In the genomic region with DNA sequence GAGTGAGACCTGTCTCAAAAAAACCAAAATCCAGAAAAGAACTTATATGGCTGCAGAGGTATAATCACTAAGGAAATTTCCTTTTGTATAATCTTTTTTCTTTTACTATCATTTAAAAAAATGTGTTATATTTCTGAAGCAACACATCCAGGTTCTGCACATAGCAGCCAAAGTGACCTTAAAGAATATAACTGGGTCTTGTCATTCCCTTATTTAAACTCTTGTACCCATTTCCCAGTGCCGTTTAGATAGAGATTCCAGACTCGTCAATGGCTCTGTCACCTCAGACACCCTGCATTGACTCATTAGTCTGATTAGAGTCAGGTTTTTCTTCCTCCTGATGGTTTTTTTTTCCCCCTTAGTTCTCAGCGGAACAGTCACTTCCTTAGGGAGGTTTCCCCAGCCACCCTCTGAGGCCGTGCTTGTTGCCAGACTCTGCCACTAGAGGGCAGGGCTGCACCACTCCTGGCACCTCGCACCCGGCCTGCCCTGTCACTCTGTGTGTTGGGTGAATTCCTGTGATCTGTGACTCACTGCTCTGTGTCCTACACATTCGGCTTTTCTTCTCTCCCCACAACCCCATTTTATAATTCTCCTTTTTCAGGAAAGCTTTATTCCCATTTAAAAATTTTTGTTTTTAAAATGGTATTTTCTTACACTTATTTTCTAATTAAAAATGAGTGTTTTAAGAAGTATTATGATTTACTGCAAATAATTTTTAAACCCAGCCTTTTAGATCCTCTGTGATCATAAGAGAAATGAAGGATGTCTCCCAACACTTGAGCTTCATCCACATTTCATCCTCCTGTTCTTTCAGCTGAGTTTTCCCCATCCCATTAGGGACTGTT, we compare ENCODE assay signal across 8 cellular contexts. TPM values are rescaled to one million over a fixed set of nuclear protein-coding genes. Genes with fewer than 3 reads are reported as not detected.
A peak's percentile ranks its signal among the peaks of the same experiment; 100 is the strongest.
DNase-seq lines count a peak whose midpoint lies in the region; ATAC-seq and TF ChIP-seq lines count a peak whose summit lies in the region.

No MANE protein-coding gene starts in this region.

- H3K27me3 Mint-ChIP-seq in MCF 10A (ENCODE audit: insufficient read depth, unreplicated experiment) (no peaks in the 10 kb centered on the region), immature natural killer cell (ENCODE audit: low read depth in 3 of 3) (peaks cover 0 to 4% (median 3%) of the 10 kb centered on the region in 3 donors)

- BruUV-seq in MCF 10A (replicated peaks; lab: Mats Ljungman, UMichigan), result no TSS peak

- H3K4me3 Mint-ChIP-seq in MCF 10A (ENCODE audit: unreplicated experiment), result no peak overlapping the region
- no peak overlapping the region for H3K4me3 Mint-ChIP-seq in immature natural killer cell

- DNase-seq in NCI-H2171 treated with DMSO at 0.1 percent for 48 hours (lab: John Stamatoyannopoulos, UW) (peak; percentile 56), NCI-H2171 (lab: John Stamatoyannopoulos, UW) (no peak), NCI-H187 treated with DMSO at 0.1 percent for 48 hours (lab: John Stamatoyannopoulos, UW) (peak; percentile 67), MCF 10A (ENCODE audit: unreplicated experiment) (peak; percentile 91), immature natural killer cell (peak; percentile 70 to 77 (median 70))
- peak; percentile 81 to 92 for DNase-seq in stimulated activated CD4-positive, alpha-beta T cell treated with anti-CD3 and anti-CD28 coated beads, Interleukin-12 subunit alpha, Interleukin-12 subunit beta, amount 100 ng/mL, for 24 hours (ENCODE audit: low read depth in 2 of 2)

- peak; percentile 94 for ATAC-seq in HG02852 (IDR thresholded peaks at IDR 0.05; ENCODE audit: unreplicated experiment)

- H3K36me3 Mint-ChIP-seq in MCF 10A (ENCODE audit: insufficient read depth, unreplicated experiment) (peaks cover 74% of the 10 kb centered on the region), immature natural killer cell (peaks cover 18 to 50% (median 18%) of the 10 kb centered on the region in 3 donors)

- H3K4me1 Mint-ChIP-seq in MCF 10A (ENCODE audit: insufficient read depth, unreplicated experiment) (peaks cover 6% of the 10 kb centered on the region), immature natural killer cell (peaks cover 6 to 9% of the 10 kb centered on the region in 2 donors)

- CTCF ChIA-PET in MCF 10A (lab: Yijun Ruan, JAX), result interaction anchor here (0.6 to 3.7 kb wide), 34 partner anchors 9 to 778 kb away, joined by 3 to 33 read pairs (median 4); no protein-coding TSS in a partner anchor

- H3K9me3 Mint-ChIP-seq in MCF 10A (ENCODE audit: unreplicated experiment), result no peaks in the 10 kb centered on the region
- peaks cover 0 to 2% (median 0%) of the 10 kb centered on the region in 6 donors for H3K9me3 Mint-ChIP-seq in immature natural killer cell

- POLR2A ChIA-PET in MCF 10A (lab: Yijun Ruan, JAX), result interaction anchor here (0.6 to 3.4 kb wide), 5 partner anchors 17 to 449 kb away, joined by 3 to 13 read pairs (median 4); partner anchors contain the start of genes HTT and HTT-AS

- peak overlapping the region; percentile 23; the same call in 1 of the 2 replicates for H3K27ac ChIP-seq in VCaP

- intact Hi-C loops in MCF 10A (cut with micrococcal nuclease), result loop anchor here (1.0 to 5.0 kb wide), 3 partner anchors 30 to 374 kb away; no protein-coding TSS in a partner anchor

- H3K27ac Mint-ChIP-seq in MCF 10A (ENCODE audit: low read depth, unreplicated experiment) (peak overlapping the region; percentile 57), immature natural killer cell (peak overlapping the region in 4 of 6 donors; percentile 11 to 61 (median 50))

- TF ChIP-seq CTCF in VCaP (conservative IDR thresholded peaks at IDR 0.05), result peak; percentile 97
- peak; percentile 92 for TF ChIP-seq CTCF in MCF 10A (IDR thresholded peaks at IDR 0.05; ENCODE audit: unreplicated experiment)

RNA-seq across cellular contexts. Expression of gene HTT, which starts 32.1 kb away (rescaled TPM):
- 47.4 and 54.4 TPM in 2 replicates for total RNA-seq in MCF 10A (2022)
- 10 to 100 TPM in 1 of 3 donors, 1 to 10 TPM in 2; 5.3 to 16.9 (median 6.2) TPM for polyA plus RNA-seq in immature natural killer cell

RNA-seq across cellular contexts. Expression of gene HTT-AS, which starts 32.2 kb away (rescaled TPM):
- not detected in 2 replicates for total RNA-seq in MCF 10A (2022)
- polyA plus RNA-seq in immature natural killer cell, result not detected
